In genomic region chr20:32278199-32278643, GRCh38 we compare ENCODE assay signal across 8 cellular contexts. TPM values are rescaled to one million over a fixed set of nuclear protein-coding genes. Genes with fewer than 3 reads are reported as not detected.
DNase-seq lines count a peak whose midpoint lies in the region; ATAC-seq and TF ChIP-seq lines count a peak whose summit lies in the region.

No MANE protein-coding gene starts in this region.

- peak overlapping the region; percentile 83 for H3K4me3 Mint-ChIP-seq in activated CD4-positive, alpha-beta T cell treated with anti-CD3 and anti-CD28 coated beads, Interleukin-2, amount 10 ng/mL, durations not matched to agents 7 days and 5 days

- H3K4me1 Mint-ChIP-seq in activated CD4-positive, alpha-beta T cell treated with anti-CD3 and anti-CD28 coated beads, Interleukin-2, amount 10 ng/mL, durations not matched to agents 7 days and 5 days: peaks cover 46% of the 10 kb centered on the region

- H3K9me3 ChIP-seq in AG04450 (ENCODE audit: control insufficient read depth, insufficient read depth, low read length): peaks cover 3% of the 10 kb centered on the region

- peak overlapping the region; percentile 95 for H3K4me3 ChIP-seq in AG04450 (ENCODE audit: low read depth, low read length)
- peak overlapping the region; percentile 97 for H3K4me3 ChIP-seq in skeletal muscle cell (ENCODE audit: low read depth, low read length)

- no peak for TF ChIP-seq CTCF in AG04450 (IDR thresholded peaks at IDR 0.05; ENCODE audit: low read depth, low read length)
- no peak for TF ChIP-seq CTCF in foreskin keratinocyte (conservative IDR thresholded peaks at IDR 0.05)

- no peaks in the 10 kb centered on the region for H3K4me1 ChIP-seq in foreskin keratinocyte

- peaks cover 3% of the 10 kb centered on the region for H3K9me3 Mint-ChIP-seq in activated CD4-positive, alpha-beta T cell treated with anti-CD3 and anti-CD28 coated beads, Interleukin-2, amount 10 ng/mL, durations not matched to agents 7 days and 5 days

- H3K36me3 Mint-ChIP-seq in activated CD4-positive, alpha-beta T cell treated with anti-CD3 and anti-CD28 coated beads, Interleukin-2, amount 10 ng/mL, durations not matched to agents 7 days and 5 days (ENCODE audit: low read depth): peaks cover 8% of the 10 kb centered on the region

- ATAC-seq in GM18907 (IDR thresholded peaks at IDR 0.05; ENCODE audit: unreplicated experiment) (peak; percentile 65), HG03280 (IDR thresholded peaks at IDR 0.05; ENCODE audit: unreplicated experiment) (peak; percentile 58), foreskin keratinocyte (peak; percentile 15)

- DNase-seq in AG04450 (ENCODE audit: low read depth, low spot score): no peak
- DNase-seq in activated CD4-positive, alpha-beta T cell treated with anti-CD3 and anti-CD28 coated beads, Interleukin-2, amount 10 ng/mL, durations not matched to agents 7 days and 5 days: no peak
- DNase-seq in foreskin keratinocyte: no peak
- no peak for DNase-seq in skeletal muscle cell (ENCODE audit: low read depth)
- DNase-seq in NCI-H1694 treated with DMSO at 0.1 percent for 48 hours (lab: John Stamatoyannopoulos, UW): no peak
- no peak for DNase-seq in AG08395 (ENCODE audit: low spot score)

- no peak overlapping the region for H3K27ac ChIP-seq in AG04450 (ENCODE audit: low read depth, low read length)
- H3K27ac ChIP-seq in foreskin keratinocyte: no peak overlapping the region

- H3K27me3 Mint-ChIP-seq in activated CD4-positive, alpha-beta T cell treated with anti-CD3 and anti-CD28 coated beads, Interleukin-2, amount 10 ng/mL, durations not matched to agents 7 days and 5 days: peaks cover 2% of the 10 kb centered on the region

- CTCF ChIA-PET in AG04450 (lab: Charles Lee): no interaction called here
- CTCF ChIA-PET in activated CD4-positive, alpha-beta T cell treated with anti-CD3 and anti-CD28 coated beads, Interleukin-2, amount 10 ng/mL, durations not matched to agents 7 days and 5 days (lab: Charles Lee): interaction anchor here (0.5 kb wide), 1 partner anchor 21 kb away, joined by 3 read pairs; no protein-coding TSS in a partner anchor

- H3K27me3 ChIP-seq in AG04450 (ENCODE audit: control insufficient read depth, insufficient read depth, low read length): peaks cover 2% of the 10 kb centered on the region
- H3K27me3 ChIP-seq in foreskin keratinocyte: no peaks in the 10 kb centered on the region

- POLR2A ChIA-PET in AG04450 (lab: Yijun Ruan, JAX): no interaction called here
- POLR2A ChIA-PET in activated CD4-positive, alpha-beta T cell treated with anti-CD3 and anti-CD28 coated beads, Interleukin-2, amount 10 ng/mL, durations not matched to agents 7 days and 5 days (lab: Charles Lee): no interaction called here

- H3K27ac Mint-ChIP-seq in activated CD4-positive, alpha-beta T cell treated with anti-CD3 and anti-CD28 coated beads, Interleukin-2, amount 10 ng/mL, durations not matched to agents 7 days and 5 days: peak overlapping the region; percentile 85

RNA-seq across cellular contexts. Expression of gene KIF3B, which starts 0.8 kb away (rescaled TPM):
- polyA plus RNA-seq in AG04450 (2011; rRNA removed): 28.7 and 30.5 TPM in 2 replicates
- polyA minus RNA-seq in AG04450 (2011; rRNA and poly(A)+ RNA removed): 23.4 and 25.2 TPM in 2 replicates
- total RNA-seq in activated CD4-positive, alpha-beta T cell treated with anti-CD3 and anti-CD28 coated beads, Interleukin-2, amount 10 ng/mL, durations not matched to agents 7 days and 5 days: 10 to 100 TPM; 16.1 to 16.9 TPM
- total RNA-seq in foreskin keratinocyte: 21.5 and 23.2 TPM in 2 replicates
- polyA plus RNA-seq in foreskin keratinocyte: 7.4 and 8.0 TPM in 2 replicates

Comparison
In these comparisons a context has a peak if more than half of its experiments do, and no peak if none do; other contexts are left out.
1. ATAC-seq: peak in every context shown above with its lines; median percentile 65 in GM18907; 58 in HG03280; 15 in foreskin keratinocyte.